ENCODE assay signal across 8 cellular contexts in genomic region chr1:201889092-201889968, GRCh38. TPM values are rescaled to one million over a fixed set of nuclear protein-coding genes. Genes with fewer than 3 reads are reported as not detected.
DNase-seq lines count a peak whose midpoint lies in the region; ATAC-seq, FAIRE-seq and TF ChIP-seq lines count a peak whose summit lies in the region.

No MANE protein-coding gene starts in this region.

- peak overlapping the region; percentile 80 for H3K9ac ChIP-seq in SK-N-SH
- H3K9ac ChIP-seq in HepG2 (ENCODE audit: insufficient read depth, low read depth, low read length): peak overlapping the region; percentile 36; the same call in 1 of the 2 replicates
- H3K9ac ChIP-seq in subcutaneous abdominal adipose tissue (ENCODE audit: low read length in 5 of 5): peak overlapping the region in 4 of 5 donors; percentile 64 to 76 (median 72)

- intact Hi-C loops in HepG2 (cut with micrococcal nuclease; ENCODE audit: unreplicated experiment): loop anchor here (5.0 kb wide), 1 partner anchor 93 kb away; the partner anchor contains the start of gene RNPEP

- H3K79me2 ChIP-seq in SK-N-SH (ENCODE audit: insufficient read depth) (no peaks in the 10 kb centered on the region), HepG2 (ENCODE audit: insufficient read depth, low read length) (no peaks in the 10 kb centered on the region)

- CTCF ChIA-PET in SK-N-SH (lab: Yijun Ruan, JAX): interaction anchor here (1.0 to 14.7 kb wide), 8 partner anchors 14 to 120 kb away, joined by 3 to 344 read pairs (median 4); partner anchors contain the start of gene RNPEP
- CTCF ChIA-PET in HepG2 (lab: Yijun Ruan, JAX; ENCODE audit: low intra/inter-chr PET ratio, low total read pairs): no interaction called here

- 43% methylated on average over 23 of the region's 33 CpGs for WGBS in SK-N-SH (ENCODE audit: low lambda C conversion rate)
- 27% methylated on average over 10 of the region's 33 CpGs for WGBS in HepG2 (ENCODE audit: low lambda C conversion rate)

- TF ChIP-seq CTCF in SK-N-SH (IDR thresholded peaks at IDR 0.05) (no peak), astrocyte of the cerebellum (IDR thresholded peaks at IDR 0.05; ENCODE audit: low read depth, low read length, missing control alignments) (no peak), HepG2 (CRISPR knock-in tag; IDR thresholded peaks at IDR 0.05) (no peak)

- H3K27me3 ChIP-seq in SK-N-SH (ENCODE audit: insufficient read depth) (no peaks in the 10 kb centered on the region), HepG2 (ENCODE audit: control insufficient read depth in 1 of 2, insufficient read depth in 2 of 2, low read length in 2 of 2) (peaks cover 5 to 36% of the 10 kb centered on the region in 2 experiments; a peak in 3 of 5 replicates), subcutaneous abdominal adipose tissue (ENCODE audit: control insufficient read depth in 5 of 5, insufficient read depth in 4 of 5, low read length in 5 of 5) (peaks cover 0 to 3% (median 0%) of the 10 kb centered on the region in 5 donors)

- H2AFZ ChIP-seq in SK-N-SH (ENCODE audit: low read depth) (peak overlapping the region; percentile 87), HepG2 (ENCODE audit: low read length) (no peak overlapping the region)

- no TSS peak for BruUV-seq in HepG2 (replicated peaks; lab: Mats Ljungman, UMichigan)

- H3K9me2 ChIP-seq in SK-N-SH: no peaks in the 10 kb centered on the region

- peak overlapping the region; percentile 70 to 89 for H3K4me3 ChIP-seq in SK-N-SH (ENCODE audit: low read depth in 2 of 2, low read length in 1 of 2)
- H3K4me3 ChIP-seq in astrocyte of the cerebellum (ENCODE audit: low read depth, low read length): peak overlapping the region; percentile 52
- peak overlapping the region; percentile 57 to 75 (median 65) for H3K4me3 ChIP-seq in HepG2 (replicated peaks in 1 of 3; ENCODE audit: insufficient read depth in 1 of 3, low read depth in 2 of 3, low read length in 3 of 3)
- H3K4me3 ChIP-seq in subcutaneous abdominal adipose tissue (ENCODE audit: low read depth in 1 of 5, low read length in 5 of 5): peak overlapping the region; percentile 26 to 88 (median 85)

- H3K36me3 ChIP-seq in SK-N-SH (replicated peaks in 1 of 2; ENCODE audit: control insufficient read depth in 1 of 2, insufficient read depth in 2 of 2, low read length in 1 of 2): peaks cover 0 to 2% of the 10 kb centered on the region in 2 experiments
- no peaks in the 10 kb centered on the region for H3K36me3 ChIP-seq in HepG2 (replicated peaks in 1 of 2; ENCODE audit: control insufficient read depth in 1 of 2, insufficient read depth in 2 of 2, low read length in 2 of 2)
- H3K36me3 ChIP-seq in subcutaneous abdominal adipose tissue (ENCODE audit: control insufficient read depth in 5 of 5, insufficient read depth in 5 of 5, low read length in 5 of 5): no peaks in the 10 kb centered on the region

- H3K4me2 ChIP-seq in SK-N-SH: peak overlapping the region; percentile 92
- peak overlapping the region; percentile 85 for H3K4me2 ChIP-seq in HepG2 (ENCODE audit: low read depth, low read length)

- TF ChIP-seq EP300 in SK-N-SH (IDR thresholded peaks at IDR 0.05; ENCODE audit: borderline replicate concordance in 1 of 2, low read depth in 1 of 2, low read length in 1 of 2) (no peak), HepG2 (IDR thresholded peaks at IDR 0.05; ENCODE audit: low read depth in 2 of 2, low read length in 2 of 2) (no peak), HepG2 (CRISPR knock-in tag; IDR thresholded peaks at IDR 0.05; ENCODE audit: borderline replicate concordance) (no peak)

- TF ChIP-seq RAD21 in SK-N-SH (IDR thresholded peaks at IDR 0.05; ENCODE audit: low read length) (no peak), HepG2 (CRISPR knock-in tag; IDR thresholded peaks at IDR 0.05) (no peak)

- no peak for FAIRE-seq in HepG2 (lab: Jason Lieb, UNC)

- H3K4me1 ChIP-seq in SK-N-SH (ENCODE audit: control insufficient read depth in 1 of 2, insufficient read depth in 2 of 2, low read depth in 1 of 2, low read length in 1 of 2) (peaks cover 19 to 27% of the 10 kb centered on the region in 2 experiments; a peak in 3 of 4 replicates), HepG2 (ENCODE audit: insufficient read depth, low read length) (peaks cover 18% of the 10 kb centered on the region), subcutaneous abdominal adipose tissue (ENCODE audit: control insufficient read depth in 5 of 5, insufficient read depth in 5 of 5, low read length in 5 of 5) (peaks cover 0 to 19% (median 15%) of the 10 kb centered on the region in 5 donors)

- POLR2A ChIA-PET in SK-N-SH (lab: Yijun Ruan, JAX): interaction anchor here (0.8 to 1.3 kb wide), 3 partner anchors 8 to 255 kb away, joined by 3 read pairs; no protein-coding TSS in a partner anchor
- POLR2A ChIA-PET in HepG2 (lab: Yijun Ruan, JAX): interaction anchor here (0.9 kb wide), 1 partner anchor 66 kb away, joined by 3 read pairs; the partner anchor contains the start of gene TIMM17A

- no peak for TF ChIP-seq POLR2A in HepG2 (IDR thresholded peaks at IDR 0.05; ENCODE audit: insufficient read depth in 1 of 2, low read depth in 2 of 2, low read length in 2 of 2)

- DNase-seq in SK-N-SH (no peak), astrocyte of the cerebellum (ENCODE audit: low read depth) (no peak), HepG2 (ENCODE audit: low spot score) (no peak), midbrain (lab: John Stamatoyannopoulos, UW) (no peak)

- H3K27ac ChIP-seq in SK-N-SH (ENCODE audit: low read depth in 2 of 2, low read length in 1 of 2) (peak overlapping the region in 1 of 2 experiments; percentile 76; a peak in 3 of 4 replicates), HepG2 (ENCODE audit: extremely low read length, insufficient read depth, low read length) (no peak overlapping the region), subcutaneous abdominal adipose tissue (ENCODE audit: low read depth, low read length) (no peak overlapping the region)

- ATAC-seq in SK-N-SH treated with all-trans-retinoic acid at 6 μM for 48 hours: no peak; the same call in 2 of the 3 replicates
- ATAC-seq in HepG2: 0 out of 3 replicates have a peak, but pooled peaks have one; percentile 3
- no peak for ATAC-seq in GM21737 (IDR thresholded peaks at IDR 0.05; ENCODE audit: unreplicated experiment)
- ATAC-seq in HG03432 (IDR thresholded peaks at IDR 0.05; ENCODE audit: unreplicated experiment): no peak

- peaks cover 5% of the 10 kb centered on the region for H3F3A ChIP-seq in SK-N-SH (replicated peaks; ENCODE audit: insufficient read depth)

- H4K20me1 ChIP-seq in SK-N-SH (ENCODE audit: insufficient read depth) (no peaks in the 10 kb centered on the region), HepG2 (ENCODE audit: insufficient read depth, low read length) (no peaks in the 10 kb centered on the region)

- in situ Hi-C loops in astrocyte of the cerebellum (cut with HindIII; ENCODE audit: low sequenced_read_pairs) (no loop called here), HepG2 (cut with HindIII; ENCODE audit: extremely low pct_ligation_motif_present, low pct_unique_long_range_greater_than_20kb) (no loop called here)

- H3K9me3 ChIP-seq in SK-N-SH: no peaks in the 10 kb centered on the region
- H3K9me3 ChIP-seq in HepG2 (ENCODE audit: low read length): no peaks in the 10 kb centered on the region
- H3K9me3 ChIP-seq in subcutaneous abdominal adipose tissue (ENCODE audit: control insufficient read depth in 5 of 5, low read length in 5 of 5): no peaks in the 10 kb centered on the region

RNA-seq across cellular contexts. Expression of gene SHISA4, which starts 0.6 kb away (rescaled TPM):
- polyA plus RNA-seq in SK-N-SH (2012; rRNA removed) (42.1 and 50.5 TPM in 2 replicates), HepG2 (2011; rRNA removed) (1.0 and 1.1 TPM in 2 replicates)
- polyA plus RNA-seq in SK-N-SH (2012; cell fraction: cytosol; rRNA removed): 23.2 and 33.5 TPM in 2 replicates
- 35.0 and 43.6 TPM in 2 replicates for polyA plus RNA-seq in SK-N-SH (2012; cell fraction: nucleus; rRNA removed)
- 0.24 and 0.51 TPM in 2 replicates for total RNA-seq in HepG2 (2016; rRNA removed; fragmentation: Illumina TruSeq; extraction: Trizol)
- 0.97 and 1.8 TPM in 2 replicates for total RNA-seq in HepG2 (2016; cell fraction: cytosol; rRNA removed; fragmentation: Illumina TruSeq; extraction: Trizol; ENCODE audit: low read depth)
- 0.21 and 0.45 TPM in 2 replicates for total RNA-seq in HepG2 (2016; cell fraction: insoluble cytoplasmic fraction; rRNA removed; fragmentation: Illumina TruSeq; extraction: Trizol)
- total RNA-seq in HepG2 (2016; cell fraction: membrane; rRNA removed; fragmentation: Illumina TruSeq; extraction: Trizol): 0.86 and 1.4 TPM in 2 replicates
- total RNA-seq in HepG2 (2016; cell fraction: nucleus; rRNA removed; fragmentation: Illumina TruSeq; extraction: Trizol): 0.44 and 0.47 TPM in 2 replicates
- polyA plus RNA-seq in HepG2 (2011; cell fraction: cytosol; rRNA removed): 0.59 and 1.4 TPM in 2 replicates
- 0.83 and 1.5 TPM in 2 replicates for polyA plus RNA-seq in HepG2 (2011; cell fraction: nucleus; rRNA removed)
- polyA plus RNA-seq in HepG2 (2012): 0.17 TPM in 1 of 2 replicates, not detected in the other
- polyA plus RNA-seq in HepG2 (2016; cell fraction: cytosol; fragmentation: Illumina TruSeq; extraction: Trizol; ENCODE audit: low read depth): 2.6 and 3.1 TPM in 2 replicates
- polyA plus RNA-seq in HepG2 (2016; cell fraction: insoluble cytoplasmic fraction; fragmentation: Illumina TruSeq; extraction: Trizol; ENCODE audit: low read depth): 0.36 and 0.81 TPM in 2 replicates
- 2.1 and 2.2 TPM in 2 replicates for polyA plus RNA-seq in HepG2 (2016; cell fraction: membrane; fragmentation: Illumina TruSeq; extraction: Trizol; ENCODE audit: low read depth)
- 0.72 and 1.3 TPM in 2 replicates for polyA plus RNA-seq in HepG2 (2016; cell fraction: nucleus; fragmentation: Illumina TruSeq; extraction: Trizol; ENCODE audit: insufficient read depth, low read depth)
- 1.0 and 5.4 TPM in 2 replicates for polyA minus RNA-seq in HepG2 (2011; rRNA and poly(A)+ RNA removed; ENCODE audit: low replicate concordance)
- polyA minus RNA-seq in HepG2 (2011; cell fraction: cytosol; rRNA and poly(A)+ RNA removed): not detected in 2 replicates
- not detected in 2 replicates for polyA minus RNA-seq in HepG2 (2011; cell fraction: nucleus; rRNA and poly(A)+ RNA removed)

RNA-seq across cellular contexts. Expression of gene LMOD1, which starts 57.0 kb away (rescaled TPM):
- polyA plus RNA-seq in SK-N-SH (2012; rRNA removed): 2.7 and 4.9 TPM in 2 replicates
- polyA plus RNA-seq in SK-N-SH (2012; cell fraction: cytosol; rRNA removed): 2.5 and 2.8 TPM in 2 replicates
- polyA plus RNA-seq in SK-N-SH (2012; cell fraction: nucleus; rRNA removed): 7.2 and 8.2 TPM in 2 replicates
- total RNA-seq in HepG2 (2016; rRNA removed; fragmentation: Illumina TruSeq; extraction: Trizol): not detected in 2 replicates
- total RNA-seq in HepG2 (2016; cell fraction: cytosol; rRNA removed; fragmentation: Illumina TruSeq; extraction: Trizol; ENCODE audit: low read depth): not detected in 2 replicates
- total RNA-seq in HepG2 (2016; cell fraction: insoluble cytoplasmic fraction; rRNA removed; fragmentation: Illumina TruSeq; extraction: Trizol): not detected in 2 replicates
- total RNA-seq in HepG2 (2016; cell fraction: membrane; rRNA removed; fragmentation: Illumina TruSeq; extraction: Trizol): not detected in 2 replicates
- not detected in 2 replicates for total RNA-seq in HepG2 (2016; cell fraction: nucleus; rRNA removed; fragmentation: Illumina TruSeq; extraction: Trizol)
- polyA plus RNA-seq in HepG2 (2011; rRNA removed): not detected in 2 replicates
- 0.01 TPM in 1 of 2 replicates, not detected in the other for polyA plus RNA-seq in HepG2 (2011; cell fraction: cytosol; rRNA removed)
- not detected in 2 replicates for polyA plus RNA-seq in HepG2 (2011; cell fraction: nucleus; rRNA removed)
- not detected in 2 replicates for polyA plus RNA-seq in HepG2 (2012)
- polyA plus RNA-seq in HepG2 (2016; cell fraction: cytosol; fragmentation: Illumina TruSeq; extraction: Trizol; ENCODE audit: low read depth): not detected in 2 replicates
- polyA plus RNA-seq in HepG2 (2016; cell fraction: insoluble cytoplasmic fraction; fragmentation: Illumina TruSeq; extraction: Trizol; ENCODE audit: low read depth): not detected in 2 replicates
- not detected in 2 replicates for polyA plus RNA-seq in HepG2 (2016; cell fraction: membrane; fragmentation: Illumina TruSeq; extraction: Trizol; ENCODE audit: low read depth)
- not detected in 2 replicates for polyA plus RNA-seq in HepG2 (2016; cell fraction: nucleus; fragmentation: Illumina TruSeq; extraction: Trizol; ENCODE audit: insufficient read depth, low read depth)
- 0.07 TPM in 1 of 2 replicates, not detected in the other for polyA minus RNA-seq in HepG2 (2011; rRNA and poly(A)+ RNA removed; ENCODE audit: low replicate concordance)
- polyA minus RNA-seq in HepG2 (2011; cell fraction: cytosol; rRNA and poly(A)+ RNA removed): not detected in 2 replicates
- not detected in 2 replicates for polyA minus RNA-seq in HepG2 (2011; cell fraction: nucleus; rRNA and poly(A)+ RNA removed)

Comparison
In these comparisons a context has a peak if more than half of its experiments do, and no peak if none do; other contexts are left out.
1. RNA of gene SHISA4, which starts 0.6 kb away (polyA plus RNA-seq): 23.2 to 50.5 TPM in SK-N-SH; 0.17 to 3.1 TPM in HepG2; every median in the first group is over 4 times any median in the second.
2. Peak in every context shown above with its lines, with median percentiles within 50 percentile points of each other: H3K4me3 ChIP-seq and H3K9ac ChIP-seq.